Comparison of ENCODE assay signal across 8 cellular contexts in genomic region chr11:6755303-6755952, GRCh38. TPM values are rescaled to one million over a fixed set of nuclear protein-coding genes. Genes with fewer than 3 reads are reported as not detected.
DNase-seq lines count a peak whose midpoint lies in the region; ATAC-seq, FAIRE-seq and TF ChIP-seq lines count a peak whose summit lies in the region.

No MANE protein-coding gene starts in this region.

- WGBS in transverse colon (ENCODE audit: low coverage in 1 of 2), 2 donors: 7 to 18% methylated on average over 4 to 5 of the region's 5 CpGs

- in situ Hi-C loops in transverse colon (cut with MboI; ENCODE audit: low pct_ligation_motif_present in 1 of 4, low pct_unique_long_range_greater_than_20kb in 1 of 4, low sequenced_read_pairs in 3 of 4): no loop called here

- intact Hi-C loops in transverse colon (cut with DNase I; ENCODE audit: low total_unique reads): no loop called here

- no peak for TF ChIP-seq EP300 in transverse colon (IDR thresholded peaks at IDR 0.05; ENCODE audit: low read depth)

- H3K27ac ChIP-seq in transverse colon: no peak overlapping the region

- no peaks in the 10 kb centered on the region for H3K36me3 ChIP-seq in transverse colon

- no peak for TF ChIP-seq POLR2A in transverse colon (IDR thresholded peaks at IDR 0.05)

- DNase-seq in NCI-H1092 treated with DMSO at 0.1 percent for 48 hours (lab: John Stamatoyannopoulos, UW) (peak; percentile 0), NCI-H1092 (lab: John Stamatoyannopoulos, UW) (no peak), RCC 7860 (ENCODE audit: low spot score) (no peak), left kidney (ENCODE audit: low read depth, low spot score) (peak; percentile 73), transverse colon (peak; percentile 10)
- peak; percentile 29 for DNase-seq in central memory CD4-positive, alpha-beta T cell

- no peak overlapping the region for H3K4me3 ChIP-seq in transverse colon

- TF ChIP-seq CTCF in transverse colon (IDR thresholded peaks at IDR 0.05): peak; percentile 52 to 89 (median 83)

- ATAC-seq in GM19463 (IDR thresholded peaks at IDR 0.05; ENCODE audit: unreplicated experiment) (peak; percentile 50), GM19328 (IDR thresholded peaks at IDR 0.05; ENCODE audit: unreplicated experiment) (no peak)

- H3K4me1 ChIP-seq in transverse colon: no peaks in the 10 kb centered on the region

- FAIRE-seq in RCC 7860 (lab: Jason Lieb, UNC): peak; percentile 39

- H3K9me3 ChIP-seq in transverse colon: no peaks in the 10 kb centered on the region

- no peaks in the 10 kb centered on the region for H3K27me3 ChIP-seq in transverse colon

RNA-seq across cellular contexts. Expression of gene OR2AG2, which starts 16.3 kb away (rescaled TPM):
- total RNA-seq in transverse colon: 10 to 100 TPM in 1 of 4 donors, under 1 TPM in 3; 0.14 to 17.2 (median 0.79) TPM

RNA-seq across cellular contexts. Expression of gene OR2AG1, which starts 27.4 kb away (rescaled TPM):
- total RNA-seq in transverse colon: not detected

RNA-seq across cellular contexts. Expression of gene OR6A2, which starts 44.1 kb away (rescaled TPM):
- 1 to 10 TPM in 1 of 4 donors, under 1 TPM in 1, not detected in 2; 0.27 to 1.3 TPM for total RNA-seq in transverse colon

Comparison
In these comparisons a context has a peak if more than half of its experiments do, and no peak if none do; other contexts are left out.
1. DNase-seq: peak in NCI-H1092 treated with DMSO at 0.1 percent for 48 hours (single experiment), central memory CD4-positive, alpha-beta T cell (single experiment), left kidney (single experiment) and transverse colon (single experiment); none in NCI-H1092 (single experiment) and RCC 7860 (single experiment).